Comparison of ENCODE assay signal across 27 cellular contexts in the genomic region with DNA sequence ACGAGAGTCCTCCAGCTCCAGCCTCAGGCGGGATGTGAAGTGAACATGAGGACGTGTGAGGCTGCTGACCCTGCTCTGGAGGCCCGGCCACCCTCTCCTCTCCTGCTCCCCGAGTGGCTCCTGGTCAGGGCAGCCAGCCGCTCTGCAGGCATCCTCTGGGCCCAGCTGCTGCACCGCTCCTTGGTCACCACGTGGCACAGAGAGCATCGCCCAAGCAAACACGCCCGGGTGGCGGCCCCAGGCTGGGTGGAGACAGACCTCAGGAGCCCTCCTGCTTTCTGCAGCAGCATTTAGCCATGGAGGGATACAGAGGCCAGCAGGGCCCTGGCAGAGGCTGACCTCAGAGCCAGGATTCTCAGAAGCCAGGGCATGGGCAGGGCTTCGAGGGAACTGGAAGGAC.
"Had no signal": no experiment of that assay in that cellular context is flagged by ENCODE, and none has a peak within 500 bp of the region (broad histone marks: within the 10 kb centered on the region; RNA-seq: fewer than 3 reads in every experiment).

No MANE protein-coding gene starts in this region.

- H3K9me3 ChIP-seq: left ventricle myocardium inferior, ovary, right atrium auricular region, right lobe of liver, stomach, testis, tibial artery, upper lobe of right lung had no signal

- H3K27ac Mint-ChIP-seq: immature natural killer cell, mesothelial cell of epicardium, natural killer cell, neural progenitor cell, progenitor cell of endocrine pancreas had no signal

- H3K36me3 Mint-ChIP-seq: immature natural killer cell, naive B cell, natural killer cell, neural progenitor cell had no signal

- H3K4me1 Mint-ChIP-seq: immature natural killer cell, natural killer cell had no signal

- ATAC-seq: natural killer cell; right lobe of liver; stimulated activated naive B cell treated with anti-CD40 and anti-IgM and Interleukin-4, amounts not matched to agents 10 μg/mL and 1 μg/mL and 100 μg/mL, for 72 hours; stimulated activated naive CD8-positive, alpha-beta T cell treated with anti-CD3 and anti-CD28 coated beads, Interleukin-15, Interleukin-2, amounts not matched to agents 100 U/mL and 50 U/mL, for 24 hours; upper lobe of right lung had no signal

- H3K4me1 ChIP-seq: left ventricle myocardium inferior, neural progenitor cell, right atrium auricular region, right lobe of liver, stomach, tibial artery, upper lobe of right lung had no signal

- H3K4me2 ChIP-seq: neural progenitor cell had no signal

- H3K9ac ChIP-seq: neural progenitor cell had no signal

- H2AFZ ChIP-seq: neural progenitor cell had no signal

- H3K27ac ChIP-seq: left ventricle myocardium inferior, neural progenitor cell, ovary, right atrium auricular region, right lobe of liver, skin epidermis, stomach, testis, tibial artery, upper lobe of right lung had no signal

- H3K4me3 Mint-ChIP-seq: immature natural killer cell; mesothelial cell of epicardium; natural killer cell; nephron progenitor cell; neural progenitor cell; stimulated activated naive B cell treated with anti-CD40 and anti-IgM and Interleukin-4, amounts not matched to agents 10 μg/mL and 1 μg/mL and 100 μg/mL, for 72 hours had no signal

- DNase-seq: hypothalamus; immature natural killer cell; kidney; left ventricle myocardium inferior; mesendoderm; naive B cell; natural killer cell; nephron progenitor cell; ovary; right lobe of liver; stimulated activated CD4-positive, alpha-beta T cell treated with anti-CD3 and anti-CD28 coated beads, Interleukin-12 subunit alpha, Interleukin-12 subunit beta, amount 100 ng/mL, for 4 hours; stimulated activated CD4-positive, alpha-beta T cell treated with anti-CD3 and anti-CD28 coated beads, Interleukin-15, amount 100 ng/mL, for 24 hours; stimulated activated CD4-positive, alpha-beta T cell treated with anti-CD3 and anti-CD28 coated beads, Interleukin-2, amount 100 ng/mL, for 24 hours; stimulated activated CD4-positive, alpha-beta T cell treated with anti-CD3 and anti-CD28 coated beads, Interleukin-4, amount 100 ng/mL, for 1 hour; stimulated activated naive B cell treated with anti-CD40 and anti-IgM and Interleukin-4, amounts not matched to agents 10 μg/mL and 1 μg/mL and 100 μg/mL, for 72 hours; stimulated activated naive CD8-positive, alpha-beta T cell treated with anti-CD3 and anti-CD28 coated beads, Interleukin-15, Interleukin-2, amounts not matched to agents 100 U/mL and 50 U/mL, for 24 hours; stomach; testis; tibial artery; trophoblast cell; upper lobe of right lung had no signal

- H3K36me3 ChIP-seq: neural progenitor cell, ovary had no signal

- H3K27me3 Mint-ChIP-seq: naive B cell; progenitor cell of endocrine pancreas; stimulated activated naive B cell treated with anti-CD40 and anti-IgM and Interleukin-4, amounts not matched to agents 10 μg/mL and 1 μg/mL and 100 μg/mL, for 72 hours had no signal

- H3K27me3 ChIP-seq: neural progenitor cell, ovary, right atrium auricular region, right lobe of liver, stomach, testis, tibial artery, upper lobe of right lung had no signal

- H3K4me3 ChIP-seq: left ventricle myocardium inferior, lung, neural progenitor cell, ovary, right atrium auricular region, right lobe of liver, skin epidermis, stomach, testis, tibial artery, upper lobe of right lung had no signal

- H3K9me3 Mint-ChIP-seq: immature natural killer cell; mesothelial cell of epicardium; naive B cell; natural killer cell; nephron progenitor cell; neural progenitor cell; stimulated activated naive B cell treated with anti-CD40 and anti-IgM and Interleukin-4, amounts not matched to agents 10 μg/mL and 1 μg/mL and 100 μg/mL, for 72 hours had no signal
